ENCODE assay signal across 1 cellular context in genomic region chr2:2269989-2270562, GRCh38.
TF ChIP-seq lines count a peak whose summit lies in the region.

No MANE protein-coding gene starts in this region.

TF ChIP-seq in H1, 55 proteins besides CTCF, POLR2A, EP300 and RAD21 (continued from another document):
- TF ChIP-seq, protein P1, sequence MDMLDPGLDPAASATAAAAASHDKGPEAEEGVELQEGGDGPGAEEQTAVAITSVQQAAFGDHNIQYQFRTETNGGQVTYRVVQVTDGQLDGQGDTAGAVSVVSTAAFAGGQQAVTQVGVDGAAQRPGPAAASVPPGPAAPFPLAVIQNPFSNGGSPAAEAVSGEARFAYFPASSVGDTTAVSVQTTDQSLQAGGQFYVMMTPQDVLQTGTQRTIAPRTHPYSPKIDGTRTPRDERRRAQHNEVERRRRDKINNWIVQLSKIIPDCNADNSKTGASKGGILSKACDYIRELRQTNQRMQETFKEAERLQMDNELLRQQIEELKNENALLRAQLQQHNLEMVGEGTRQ (IDR thresholded peaks at IDR 0.05; ENCODE audit: low read length), result no peak
- no peak for TF ChIP-seq TAF7 (optimal IDR thresholded peaks at IDR 0.05; ENCODE audit: borderline replicate concordance, low read depth, low read length)
- no peak for TF ChIP-seq SIRT6 (IDR thresholded peaks at IDR 0.05; ENCODE audit: low read length)
- no peak for TF ChIP-seq SP1 (IDR thresholded peaks at IDR 0.05; ENCODE audit: low read depth, low read length)
- no peak for TF ChIP-seq CHD1 (IDR thresholded peaks at IDR 0.05; ENCODE audit: low read depth, low read length)
- TF ChIP-seq RBBP5 (IDR thresholded peaks at IDR 0.05; ENCODE audit: borderline replicate concordance, low read depth, low read length), result no peak
- TF ChIP-seq HDAC2 (IDR thresholded peaks at IDR 0.05; ENCODE audit: borderline replicate concordance in 1 of 2, low read depth in 2 of 2, low read length in 2 of 2), result no peak
- no peak for TF ChIP-seq CEBPB (IDR thresholded peaks at IDR 0.05; ENCODE audit: low read depth, low read length)
- no peak for TF ChIP-seq EZH2 (IDR thresholded peaks at IDR 0.05; ENCODE audit: low read depth, low read length, severe bottlenecking)
- no peak for TF ChIP-seq ZNF274 (IDR thresholded peaks at IDR 0.05; ENCODE audit: borderline replicate concordance, extremely low read depth, low read length)
- no peak for TF ChIP-seq FOSL1 (IDR thresholded peaks at IDR 0.05; ENCODE audit: insufficient read depth, low read depth, low read length)
